ENCODE assay signal across 9 cellular contexts in genomic region chr6:125201961-125202729, GRCh38. TPM values are rescaled to one million over a fixed set of nuclear protein-coding genes. Genes with fewer than 3 reads are reported as not detected.
DNase-seq lines count a peak whose midpoint lies in the region; FAIRE-seq and TF ChIP-seq lines count a peak whose summit lies in the region.
"Had no signal": no experiment of that assay in that cellular context is flagged by ENCODE, and none has a peak within 500 bp of the region (broad histone marks: within the 10 kb centered on the region; RNA-seq: fewer than 3 reads in every experiment).

No MANE protein-coding gene starts in this region.

- H4K12ac ChIP-seq in trophoblast cell (ENCODE audit: low read depth, low read length), result no peak overlapping the region

- FAIRE-seq in D721Med (lab: Jason Lieb, UNC), result no peak
- FAIRE-seq: GM12891 had no signal

- TF ChIP-seq POLR2A in Peyer's patch (IDR thresholded peaks at IDR 0.05), result no peak

- H3K18ac ChIP-seq in trophoblast cell (ENCODE audit: low read length), result no peak overlapping the region

- H3K4me3 ChIP-seq in Peyer's patch, result no peak overlapping the region
- H3K4me3 ChIP-seq in trophoblast cell (ENCODE audit: low read depth, low read length), result no peak overlapping the region

- no peak overlapping the region for H2BK12ac ChIP-seq in trophoblast cell (ENCODE audit: low read length)

- H3K27me3 ChIP-seq in Peyer's patch (no peaks in the 10 kb centered on the region), trophoblast cell (ENCODE audit: insufficient read depth, low read length) (no peaks in the 10 kb centered on the region)

- H4K91ac ChIP-seq in trophoblast cell (ENCODE audit: low read depth, low read length), result no peak overlapping the region

- DNase-seq in DMS 273 treated with DMSO at 0.1 percent for 48 hours (lab: John Stamatoyannopoulos, UW) (peak; percentile 47), Peyer's patch (peak in 2 of 3 donors; percentile 56 to 68), fibroblast of gingiva (ENCODE audit: low read depth) (peak; percentile 83), trophoblast cell (peak; percentile 71 to 89), NCI-H146 treated with DMSO at 0.1 percent for 48 hours (lab: John Stamatoyannopoulos, UW; ENCODE audit: unreplicated experiment) (no peak), OCI-M2 (lab: John Stamatoyannopoulos, UW; ENCODE audit: unreplicated experiment) (no peak), D721Med (ENCODE audit: insufficient read length, low spot score) (no peak)
- no peak for DNase-seq in stimulated activated CD4-positive, alpha-beta T cell treated with anti-CD3 and anti-CD28 coated beads, Interleukin-4, amount 100 ng/mL, for 24 hours

- no peak overlapping the region for H3K4ac ChIP-seq in trophoblast cell (ENCODE audit: low read depth, low read length)

- no peak overlapping the region for H3K23ac ChIP-seq in trophoblast cell (ENCODE audit: low read length)

- H2AFZ ChIP-seq in trophoblast cell (ENCODE audit: insufficient read depth, low read length, poor library complexity), result no peak overlapping the region

- no peak overlapping the region for H2AK5ac ChIP-seq in trophoblast cell (ENCODE audit: low read length)

- H3K9me3 ChIP-seq in Peyer's patch (no peaks in the 10 kb centered on the region), trophoblast cell (ENCODE audit: insufficient read depth, low read depth, low read length) (no peaks in the 10 kb centered on the region)

- no peak overlapping the region for H3K4me2 ChIP-seq in trophoblast cell (ENCODE audit: low read length)

- no peak overlapping the region for H3K9ac ChIP-seq in trophoblast cell (ENCODE audit: low read length)

- H2BK120ac ChIP-seq in trophoblast cell (ENCODE audit: insufficient read depth, low read length, poor library complexity), result no peak overlapping the region

- no peak overlapping the region for H3K14ac ChIP-seq in trophoblast cell (ENCODE audit: low read length)

- H3K79me1 ChIP-seq in trophoblast cell (ENCODE audit: low read length), result no peaks in the 10 kb centered on the region

- H3K4me1 ChIP-seq in Peyer's patch (peaks cover 0 to 33% (median 4%) of the 10 kb centered on the region in 4 donors), trophoblast cell (ENCODE audit: control insufficient read depth in 1 of 2, insufficient read depth in 2 of 2, low read length in 2 of 2) (peaks cover 2 to 7% of the 10 kb centered on the region in 2 experiments)

- no peak overlapping the region for H2BK5ac ChIP-seq in trophoblast cell (ENCODE audit: low read depth, low read length, poor library complexity)

- H3K27ac ChIP-seq in Peyer's patch (peak overlapping the region in 1 of 4 donors; percentile 8), trophoblast cell (ENCODE audit: low read depth, low read length) (peak overlapping the region; percentile 1)

- TF ChIP-seq CTCF in Peyer's patch (IDR thresholded peaks at IDR 0.05) (no peak), D721Med (IDR thresholded peaks at IDR 0.05; ENCODE audit: insufficient read depth, missing control alignments) (no peak)

- no peaks in the 10 kb centered on the region for H3K36me3 ChIP-seq in Peyer's patch
- no peaks in the 10 kb centered on the region for H3K36me3 ChIP-seq in trophoblast cell (ENCODE audit: control insufficient read depth in 1 of 2, insufficient read depth in 2 of 2, low read length in 2 of 2)

- no peaks in the 10 kb centered on the region for H3K79me2 ChIP-seq in trophoblast cell (ENCODE audit: control insufficient read depth, insufficient read depth, low read length, poor library complexity)

- H4K8ac ChIP-seq in trophoblast cell (ENCODE audit: low read depth, low read length), result no peak overlapping the region

- WGBS in trophoblast cell (ENCODE audit: extremely low coverage, insufficient coverage, insufficient read length), result no CpG with 5 or more reads among the region's 7 CpGs

RNA-seq across cellular contexts. Expression of gene TPD52L1, which starts 48.6 kb away (rescaled TPM):
- total RNA-seq in Peyer's patch, result 10 to 100 TPM; 13.4 to 39.6 (median 21.2) TPM
- 65.5 and 66.4 TPM in 2 replicates for polyA plus RNA-seq in trophoblast cell (2013)

Comparison
In these comparisons a context has a peak if more than half of its experiments do, and no peak if none do; other contexts are left out.
1. DNase-seq: peak in DMS 273 treated with DMSO at 0.1 percent for 48 hours (single experiment), Peyer's patch (2 of 3), fibroblast of gingiva (single experiment) and trophoblast cell (2 of 2); none in NCI-H146 treated with DMSO at 0.1 percent for 48 hours (single experiment), OCI-M2 (single experiment), D721Med (single experiment) and stimulated activated CD4-positive, alpha-beta T cell treated with anti-CD3 and anti-CD28 coated beads, Interleukin-4, amount 100 ng/mL, for 24 hours (single experiment).